18 cellular contexts compared by ENCODE assay signal in genomic region chr1:203349757-203350522, GRCh38. TPM values are rescaled to one million over a fixed set of nuclear protein-coding genes. Genes with fewer than 3 reads are reported as not detected.
DNase-seq lines count a peak whose midpoint lies in the region; ATAC-seq and TF ChIP-seq lines count a peak whose summit lies in the region.
"Had no signal": no experiment of that assay in that cellular context is flagged by ENCODE, and none has a peak within 500 bp of the region (broad histone marks: within the 10 kb centered on the region; RNA-seq: fewer than 3 reads in every experiment).

No MANE protein-coding gene starts in this region.

- TF ChIP-seq POLR2A in esophagus muscularis mucosa (IDR thresholded peaks at IDR 0.05; ENCODE audit: low read depth): no peak
- no peak for TF ChIP-seq POLR2A in gastrocnemius medialis (IDR thresholded peaks at IDR 0.05)

- 87% methylated on average over 3 of the region's 4 CpGs for WGBS in esophagus muscularis mucosa

- no peak overlapping the region for H3K27ac Mint-ChIP-seq in activated naive CD8-positive, alpha-beta T cell treated with anti-CD3 and anti-CD28 coated beads, Interleukin-2, amount 50 U/mL, for 24 hours
- peak overlapping the region in 2 of 3 experiments; percentile 67 to 76 for H3K27ac Mint-ChIP-seq in nephron
- H3K27ac Mint-ChIP-seq: activated CD4-positive, alpha-beta memory T cell treated with anti-CD3 and anti-CD28 coated beads, Interleukin-2, amount 10 ng/mL, durations not matched to agents 7 days and 5 days had no signal

- H3K4me3 Mint-ChIP-seq in activated naive CD8-positive, alpha-beta T cell treated with anti-CD3 and anti-CD28 coated beads, Interleukin-2, amount 50 U/mL, for 24 hours: no peak overlapping the region
- H3K4me3 Mint-ChIP-seq in nephron: peak overlapping the region in 2 of 3 experiments; percentile 73 to 80
- H3K4me3 Mint-ChIP-seq: activated CD4-positive, alpha-beta memory T cell treated with anti-CD3 and anti-CD28 coated beads, Interleukin-2, amount 10 ng/mL, durations not matched to agents 7 days and 5 days; brain had no signal

- TF ChIP-seq EP300 in esophagus muscularis mucosa (IDR thresholded peaks at IDR 0.05): no peak

- peaks cover 15% of the 10 kb centered on the region for H3K4me1 Mint-ChIP-seq in activated naive CD8-positive, alpha-beta T cell treated with anti-CD3 and anti-CD28 coated beads, Interleukin-2, amount 50 U/mL, for 24 hours
- peaks cover 32% of the 10 kb centered on the region for H3K4me1 Mint-ChIP-seq in nephron

- H3K36me3 ChIP-seq in esophagus muscularis mucosa (peaks cover 0 to 10% (median 0%) of the 10 kb centered on the region in 4 donors), HAP-1 (replicated peaks) (no peaks in the 10 kb centered on the region), gastrocnemius medialis (no peaks in the 10 kb centered on the region)

- DNase-seq in activated naive CD8-positive, alpha-beta T cell treated with anti-CD3 and anti-CD28 coated beads, Interleukin-2, amount 50 U/mL, for 24 hours: no peak
- no peak for DNase-seq in esophagus muscularis mucosa (ENCODE audit: extremely low spot score)
- DNase-seq in superior temporal gyrus (ENCODE audit: extremely low spot score): peak; percentile 65
- DNase-seq in HAP-1 (ENCODE audit: low spot score in 2 of 2): no peak
- DNase-seq in iPS-NIHi7 (ENCODE audit: extremely low spot score): no peak
- no peak for DNase-seq in gastrocnemius medialis
- DNase-seq: activated CD4-positive, alpha-beta memory T cell treated with anti-CD3 and anti-CD28 coated beads, Interleukin-2, amount 10 ng/mL, durations not matched to agents 7 days and 5 days; activated effector memory CD4-positive, alpha-beta T cell treated with anti-CD3 and anti-CD28 coated beads, Interleukin-2, amount 50 U/mL, for 16 hours; effector memory CD4-positive, alpha-beta T cell; NCI-H187 treated with DMSO at 0.1 percent for 48 hours; NCI-H524 treated with DMSO at 0.1 percent for 48 hours; PC-3; stimulated activated CD4-positive, alpha-beta T cell treated with anti-CD3 and anti-CD28 coated beads, Interleukin-1b, Interleukin-23, amount 100 ng/mL, for 48 hours had no signal

- H3K9me3 ChIP-seq in esophagus muscularis mucosa: no peaks in the 10 kb centered on the region
- no peaks in the 10 kb centered on the region for H3K9me3 ChIP-seq in HAP-1
- H3K9me3 ChIP-seq in gastrocnemius medialis: no peaks in the 10 kb centered on the region

- in situ Hi-C loops in HAP-1 (cut with MboI; ENCODE audit: low sequenced_read_pairs): no loop called here
- in situ Hi-C loops in gastrocnemius medialis (cut with MboI; ENCODE audit: low sequenced_read_pairs in 4 of 4): loop anchor here (10.0 to 25.0 kb wide), 3 partner anchors 135 to 362 kb away; no protein-coding TSS in a partner anchor

- no peak for TF ChIP-seq CTCF in esophagus muscularis mucosa (IDR thresholded peaks at IDR 0.05)
- no peak for TF ChIP-seq CTCF in nephron (IDR thresholded peaks at IDR 0.05; ENCODE audit: unreplicated experiment in 3 of 3)
- no peak for TF ChIP-seq CTCF in gastrocnemius medialis (IDR thresholded peaks at IDR 0.05 in 4 of 5, conservative IDR thresholded peaks at IDR 0.05 in 1 of 5)

- H3K27me3 Mint-ChIP-seq in activated naive CD8-positive, alpha-beta T cell treated with anti-CD3 and anti-CD28 coated beads, Interleukin-2, amount 50 U/mL, for 24 hours: peaks cover 17% of the 10 kb centered on the region
- peaks cover 18% of the 10 kb centered on the region for H3K27me3 Mint-ChIP-seq in nephron (ENCODE audit: low read depth)

- H3K27me3 ChIP-seq in esophagus muscularis mucosa (no peaks in the 10 kb centered on the region), HAP-1 (ENCODE audit: low read depth) (peaks cover 8% of the 10 kb centered on the region; the same call in 1 of the 2 replicates), gastrocnemius medialis (no peaks in the 10 kb centered on the region)

- H3K9me3 Mint-ChIP-seq in activated naive CD8-positive, alpha-beta T cell treated with anti-CD3 and anti-CD28 coated beads, Interleukin-2, amount 50 U/mL, for 24 hours: no peaks in the 10 kb centered on the region
- no peaks in the 10 kb centered on the region for H3K9me3 Mint-ChIP-seq in nephron
- H3K9me3 Mint-ChIP-seq: activated CD4-positive, alpha-beta memory T cell treated with anti-CD3 and anti-CD28 coated beads, Interleukin-2, amount 10 ng/mL, durations not matched to agents 7 days and 5 days had no signal

- peak; percentile 35 for ATAC-seq in activated naive CD8-positive, alpha-beta T cell treated with anti-CD3 and anti-CD28 coated beads, Interleukin-2, amount 50 U/mL, for 24 hours
- no peak for ATAC-seq in gastrocnemius medialis
- ATAC-seq in GM19452 (IDR thresholded peaks at IDR 0.05; ENCODE audit: unreplicated experiment): no peak
- ATAC-seq: PC-3 had no signal

- peaks cover 0 to 54% (median 41%) of the 10 kb centered on the region in 4 donors for H3K4me1 ChIP-seq in esophagus muscularis mucosa
- H3K4me1 ChIP-seq in HAP-1: no peaks in the 10 kb centered on the region
- peaks cover 0 to 5% of the 10 kb centered on the region in 2 donors for H3K4me1 ChIP-seq in gastrocnemius medialis
- H3K4me1 ChIP-seq: parathyroid adenoma had no signal

- H3K36me3 Mint-ChIP-seq in activated naive CD8-positive, alpha-beta T cell treated with anti-CD3 and anti-CD28 coated beads, Interleukin-2, amount 50 U/mL, for 24 hours (ENCODE audit: low read depth): no peaks in the 10 kb centered on the region
- no peaks in the 10 kb centered on the region for H3K36me3 Mint-ChIP-seq in nephron (ENCODE audit: low read depth)
- H3K36me3 Mint-ChIP-seq: brain had no signal

- H3K4me3 ChIP-seq in esophagus muscularis mucosa (peak overlapping the region; percentile 36 to 52 (median 39)), HAP-1 (no peak overlapping the region), gastrocnemius medialis (peak overlapping the region in 1 of 4 donors; percentile 29)

- intact Hi-C loops in esophagus muscularis mucosa (cut with DNase I): loop anchor here (10.0 kb wide), 2 partner anchors 275 to 355 kb away; partner anchors contain the start of gene ATP2B4
- intact Hi-C loops in gastrocnemius medialis (cut with DNase I; ENCODE audit: low total_unique reads): no loop called here

- H3K27ac ChIP-seq in esophagus muscularis mucosa (replicated peaks in 1 of 4) (peak overlapping the region in 2 of 4 donors; percentile 20 to 63), gastrocnemius medialis (peak overlapping the region in 1 of 4 donors; percentile 63)
- H3K27ac ChIP-seq: parathyroid adenoma had no signal

RNA-seq across cellular contexts. Expression of gene FMOD, which starts 1.0 kb away (rescaled TPM):
- 10 to 100 TPM; 24.5 to 36.8 (median 33.8) TPM for total RNA-seq in esophagus muscularis mucosa
- 10 to 100 TPM in 1 of 4 donors, 1 to 10 TPM in 3; 6.3 to 15.8 (median 7.8) TPM for total RNA-seq in gastrocnemius medialis
- total RNA-seq: mononuclear cell, PC-3 had no signal

RNA-seq across cellular contexts. Expression of gene BTG2, which starts 44.6 kb away (rescaled TPM):
- total RNA-seq in esophagus muscularis mucosa: 100 to 1,000 TPM in 3 of 4 donors, 10 to 100 TPM in 1; 67.7 to 656 (median 159) TPM
- total RNA-seq in gastrocnemius medialis: 100 to 1,000 TPM in 1 of 4 donors, 10 to 100 TPM in 3; 48.0 to 286 (median 74.9) TPM
